ENCODE assay signal across 8 cellular contexts in the genomic region with DNA sequence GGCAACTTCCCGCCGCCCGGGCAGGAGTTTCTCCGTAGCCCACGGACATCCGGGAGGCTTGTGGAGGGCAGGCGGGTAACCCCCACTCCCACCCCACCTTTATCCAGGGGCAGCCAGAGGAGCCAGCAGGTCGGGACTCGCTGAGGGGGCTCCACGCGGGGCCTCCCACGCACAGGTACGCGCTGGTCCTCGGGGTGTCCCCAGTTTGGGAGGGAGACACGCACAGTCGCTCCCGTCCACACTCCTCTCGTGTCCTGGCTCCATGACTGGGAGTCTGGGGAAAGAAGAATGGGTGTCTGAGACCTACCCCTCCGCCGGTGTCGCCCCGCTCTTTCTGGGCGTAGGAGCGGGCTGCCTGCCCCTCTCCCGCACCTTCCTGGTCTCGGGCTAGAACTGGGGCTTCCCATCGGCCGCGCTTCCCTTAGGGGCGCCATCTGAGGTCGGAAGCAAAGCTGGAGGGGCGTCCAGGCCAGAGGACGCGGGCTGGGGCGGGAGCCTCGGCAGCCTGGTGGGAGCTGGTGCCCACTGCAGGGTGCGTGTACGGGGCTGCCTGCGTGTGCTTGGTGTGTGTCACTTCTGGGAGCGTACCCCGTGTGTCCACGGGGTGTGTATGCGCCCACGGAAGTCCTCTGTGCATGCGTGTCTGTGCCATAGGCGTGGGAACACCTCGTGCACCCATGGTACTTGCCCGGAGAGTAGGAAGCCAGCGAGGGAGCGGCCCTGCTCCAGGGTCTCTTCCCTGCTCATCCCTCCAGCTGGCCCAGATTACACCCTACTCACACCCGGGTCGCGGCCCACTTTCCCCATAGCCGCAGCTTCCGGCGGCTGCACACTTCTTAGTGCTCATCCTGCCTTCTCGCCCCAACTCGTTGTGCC.
A peak's percentile ranks its signal among the peaks of the same experiment; 100 is the strongest.
DNase-seq lines count a peak whose midpoint lies in the region; ATAC-seq and TF ChIP-seq lines count a peak whose summit lies in the region.

No MANE protein-coding gene starts in this region.

- ATAC-seq in Right ventricle myocardium inferior (no peak), GM18498 (IDR thresholded peaks at IDR 0.05; ENCODE audit: unreplicated experiment) (no peak)

- in situ Hi-C loops in HAP-1 (cut with MboI; ENCODE audit: low sequenced_read_pairs) = no loop called here

- H3K4me3 Mint-ChIP-seq in nephron progenitor cell = peak overlapping the region; percentile 77

- H3K9me3 ChIP-seq in left ventricle myocardium inferior (replicated peaks) (no peaks in the 10 kb centered on the region), vagina (no peaks in the 10 kb centered on the region), HAP-1 (no peaks in the 10 kb centered on the region)

- peak overlapping the region; percentile 63 for H3K4me3 ChIP-seq in left ventricle myocardium inferior
- peak overlapping the region; percentile 51 to 82 (median 66) for H3K4me3 ChIP-seq in dorsolateral prefrontal cortex
- H3K4me3 ChIP-seq in vagina = peak overlapping the region; percentile 38 to 39
- no peak overlapping the region for H3K4me3 ChIP-seq in HAP-1

- intact Hi-C loops in left ventricle myocardium inferior (cut with micrococcal nuclease) = no loop called here
- intact Hi-C loops in Right ventricle myocardium inferior (cut with DNase I) = no loop called here
- intact Hi-C loops in dorsolateral prefrontal cortex (cut with DNase I) = no loop called here
- intact Hi-C loops in vagina (cut with DNase I) = no loop called here

- peaks cover 98% of the 10 kb centered on the region for H3K27me3 Mint-ChIP-seq in nephron progenitor cell (ENCODE audit: low read depth, poor library complexity)

- no peak overlapping the region for H3K27ac ChIP-seq in left ventricle myocardium inferior (replicated peaks)
- H3K27ac ChIP-seq in dorsolateral prefrontal cortex = peak overlapping the region in 55 of 59 donors; percentile 21 to 93 (median 81)
- no peak overlapping the region for H3K27ac ChIP-seq in vagina

- no peak for TF ChIP-seq CTCF in left ventricle myocardium inferior (IDR thresholded peaks at IDR 0.05; ENCODE audit: borderline replicate concordance)
- no peak for TF ChIP-seq CTCF in dorsolateral prefrontal cortex (IDR thresholded peaks at IDR 0.05 in 54 of 56, conservative IDR thresholded peaks at IDR 0.05 in 2 of 56; ENCODE audit: low read depth in 1 of 56, partially characterized antibody in 56 of 56)
- no peak for TF ChIP-seq CTCF in nephron progenitor cell (IDR thresholded peaks at IDR 0.05)
- TF ChIP-seq CTCF in vagina (IDR thresholded peaks at IDR 0.05) = no peak

- H3K36me3 ChIP-seq in left ventricle myocardium inferior (no peaks in the 10 kb centered on the region), vagina (no peaks in the 10 kb centered on the region), HAP-1 (replicated peaks) (no peaks in the 10 kb centered on the region)

- H3K36me3 Mint-ChIP-seq in nephron progenitor cell (ENCODE audit: low read depth) = no peaks in the 10 kb centered on the region

- H3K27ac Mint-ChIP-seq in nephron progenitor cell = no peak overlapping the region

- H3K4me1 ChIP-seq in left ventricle myocardium inferior (peaks cover 25% of the 10 kb centered on the region), vagina (peaks cover 27% of the 10 kb centered on the region), HAP-1 (no peaks in the 10 kb centered on the region)

- H3K9me3 Mint-ChIP-seq in nephron progenitor cell = no peaks in the 10 kb centered on the region

- H3K27me3 ChIP-seq in left ventricle myocardium inferior (ENCODE audit: low read depth) (peaks cover 100% of the 10 kb centered on the region), dorsolateral prefrontal cortex (peaks cover 0 to 52% (median 18%) of the 10 kb centered on the region in 45 donors), vagina (peaks cover 10% of the 10 kb centered on the region), HAP-1 (ENCODE audit: low read depth) (peaks cover 60% of the 10 kb centered on the region)

- DNase-seq in left ventricle myocardium inferior (no peak), Right ventricle myocardium inferior (ENCODE audit: missing footprints) (no peak), dorsolateral prefrontal cortex (peak in 3 of 10 donors; percentile 49 to 65 (median 58)), nephron progenitor cell (peak; percentile 16), vagina (ENCODE audit: extremely low spot score in 2 of 2) (no peak), MV-4-11 (lab: John Stamatoyannopoulos, UW) (no peak), HAP-1 (ENCODE audit: low spot score in 2 of 2) (no peak)

- peaks cover 14% of the 10 kb centered on the region for H3K4me1 Mint-ChIP-seq in nephron progenitor cell

- no peak for TF ChIP-seq POLR2A in vagina (IDR thresholded peaks at IDR 0.05)

Comparison
In these comparisons a context has a peak if more than half of its experiments do, and no peak if none do; other contexts are left out.
1. H3K27ac ChIP-seq: peak in dorsolateral prefrontal cortex (55 of 59); none in left ventricle myocardium inferior (single experiment) and vagina (single experiment).